In the genomic region with DNA sequence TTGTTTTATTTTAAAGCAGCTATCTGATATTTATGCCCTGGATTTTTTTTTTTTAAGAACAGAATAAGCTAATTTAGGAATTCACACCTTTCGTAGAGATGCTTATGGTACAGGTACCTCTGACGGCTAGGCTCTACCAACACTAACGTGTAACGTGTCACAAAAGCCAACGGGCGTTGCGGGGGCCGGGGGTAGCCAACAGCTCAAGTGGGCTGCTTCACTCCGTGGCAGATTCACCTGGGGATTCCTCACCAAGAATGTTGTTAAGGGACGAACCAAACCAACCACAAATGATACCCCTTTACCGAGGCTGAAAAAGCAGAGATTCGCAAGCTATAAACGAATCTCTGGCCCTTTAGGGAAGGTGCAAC, we compare ENCODE assay signal across 8 cellular contexts. TPM values are rescaled to one million over a fixed set of nuclear protein-coding genes. Genes with fewer than 3 reads are reported as not detected.
DNase-seq lines count a peak whose midpoint lies in the region; ATAC-seq, FAIRE-seq and TF ChIP-seq lines count a peak whose summit lies in the region.

No MANE protein-coding gene starts in this region.

- no peaks in the 10 kb centered on the region for H4K20me1 ChIP-seq in keratinocyte (ENCODE audit: control insufficient read depth, extremely low read depth, insufficient read depth, low read length)

- H3K4me3 ChIP-seq in AG04450 (ENCODE audit: low read depth, low read length) (peak overlapping the region; percentile 84), keratinocyte (ENCODE audit: control insufficient read depth in 2 of 3, extremely low read depth in 1 of 3, insufficient read depth in 2 of 3, low read depth in 1 of 3, low read length in 3 of 3) (peak overlapping the region; percentile 85 to 92 (median 87))

- FAIRE-seq in keratinocyte (lab: Jason Lieb, UNC), result no peak

- H3K27me3 Mint-ChIP-seq in activated naive CD4-positive, alpha-beta T cell treated with anti-CD3 and anti-CD28 coated beads, Interleukin-2, amount 50 U/mL, for 24 hours, result no peaks in the 10 kb centered on the region
- H3K27me3 Mint-ChIP-seq in stimulated activated memory B cell treated with anti-CD40 and anti-IgM and Interleukin-4, amounts not matched to agents 10 μg/mL and 1 μg/mL and 100 μg/mL, for 72 hours, result no peaks in the 10 kb centered on the region

- H3K4me1 ChIP-seq in keratinocyte (ENCODE audit: control insufficient read depth, extremely low read depth, insufficient read depth, low read length), result peaks cover 21% of the 10 kb centered on the region

- peak overlapping the region; percentile 87 for H2AFZ ChIP-seq in keratinocyte (ENCODE audit: control insufficient read depth, low read length)

- peak overlapping the region; percentile 94 for H3K4me2 ChIP-seq in keratinocyte (ENCODE audit: control insufficient read depth, extremely low read depth, insufficient read depth, low read depth, low read length)

- peak overlapping the region; percentile 84 for H3K27ac Mint-ChIP-seq in activated naive CD4-positive, alpha-beta T cell treated with anti-CD3 and anti-CD28 coated beads, Interleukin-2, amount 50 U/mL, for 24 hours
- H3K27ac Mint-ChIP-seq in stimulated activated memory B cell treated with anti-CD40 and anti-IgM and Interleukin-4, amounts not matched to agents 10 μg/mL and 1 μg/mL and 100 μg/mL, for 72 hours, result peak overlapping the region; percentile 92

- peaks cover 58% of the 10 kb centered on the region for H3K4me1 Mint-ChIP-seq in activated naive CD4-positive, alpha-beta T cell treated with anti-CD3 and anti-CD28 coated beads, Interleukin-2, amount 50 U/mL, for 24 hours
- peaks cover 56% of the 10 kb centered on the region for H3K4me1 Mint-ChIP-seq in stimulated activated memory B cell treated with anti-CD40 and anti-IgM and Interleukin-4, amounts not matched to agents 10 μg/mL and 1 μg/mL and 100 μg/mL, for 72 hours

- H3K9me3 ChIP-seq in AG04450 (ENCODE audit: control insufficient read depth, insufficient read depth, low read length) (no peaks in the 10 kb centered on the region; the same call in 1 of the 2 replicates), keratinocyte (ENCODE audit: control insufficient read depth, low read depth, low read length) (no peaks in the 10 kb centered on the region)

- H3K9ac ChIP-seq in keratinocyte (ENCODE audit: control insufficient read depth, extremely low read depth, insufficient read depth, low read length), result peak overlapping the region; percentile 97

- H3K27ac ChIP-seq in AG04450 (ENCODE audit: low read depth, low read length) (no peak overlapping the region), keratinocyte (ENCODE audit: control insufficient read depth, insufficient read depth, low read length) (peak overlapping the region; percentile 91)

- POLR2A ChIA-PET in AG04450 (lab: Yijun Ruan, JAX), result no interaction called here

- peaks cover 2% of the 10 kb centered on the region for H3K9me1 ChIP-seq in keratinocyte (ENCODE audit: control insufficient read depth, extremely low read depth, insufficient read depth, low read length)

- ATAC-seq in stimulated activated memory B cell treated with anti-CD40 and anti-IgM and Interleukin-4, amounts not matched to agents 10 μg/mL and 1 μg/mL and 100 μg/mL, for 72 hours, result no peak
- no peak for ATAC-seq in GM18502 (IDR thresholded peaks at IDR 0.05; ENCODE audit: poor library complexity, unreplicated experiment)

- H3K79me2 ChIP-seq in keratinocyte (ENCODE audit: control insufficient read depth, insufficient read depth, low read length), result peaks cover 36% of the 10 kb centered on the region

- CTCF ChIA-PET in AG04450 (lab: Charles Lee), result interaction anchor here (0.6 to 1.9 kb wide), 2 partner anchors 402 to 1133 kb away, joined by 3 to 6 read pairs; no protein-coding TSS in a partner anchor

- H3K27me3 ChIP-seq in AG04450 (ENCODE audit: control insufficient read depth, insufficient read depth, low read length) (no peaks in the 10 kb centered on the region), keratinocyte (ENCODE audit: control insufficient read depth, extremely low read depth, insufficient read depth, low read length) (no peaks in the 10 kb centered on the region)

- peaks cover 1% of the 10 kb centered on the region for H3K36me3 Mint-ChIP-seq in activated naive CD4-positive, alpha-beta T cell treated with anti-CD3 and anti-CD28 coated beads, Interleukin-2, amount 50 U/mL, for 24 hours
- H3K36me3 Mint-ChIP-seq in stimulated activated memory B cell treated with anti-CD40 and anti-IgM and Interleukin-4, amounts not matched to agents 10 μg/mL and 1 μg/mL and 100 μg/mL, for 72 hours, result no peaks in the 10 kb centered on the region

- dilution Hi-C loops in keratinocyte (cut with MboI; ENCODE audit: extremely low pct_ligation_motif_present, low sequenced_read_pairs), result no loop called here

- H3K4me3 Mint-ChIP-seq in activated naive CD4-positive, alpha-beta T cell treated with anti-CD3 and anti-CD28 coated beads, Interleukin-2, amount 50 U/mL, for 24 hours, result peak overlapping the region; percentile 92
- H3K4me3 Mint-ChIP-seq in stimulated activated memory B cell treated with anti-CD40 and anti-IgM and Interleukin-4, amounts not matched to agents 10 μg/mL and 1 μg/mL and 100 μg/mL, for 72 hours, result peak overlapping the region; percentile 86

- H3K9me3 Mint-ChIP-seq in activated naive CD4-positive, alpha-beta T cell treated with anti-CD3 and anti-CD28 coated beads, Interleukin-2, amount 50 U/mL, for 24 hours, result no peaks in the 10 kb centered on the region
- no peaks in the 10 kb centered on the region for H3K9me3 Mint-ChIP-seq in stimulated activated memory B cell treated with anti-CD40 and anti-IgM and Interleukin-4, amounts not matched to agents 10 μg/mL and 1 μg/mL and 100 μg/mL, for 72 hours

- DNase-seq in AG04450 (ENCODE audit: low read depth, low spot score) (no peak), HK-2 (ENCODE audit: unreplicated experiment) (peak; percentile 4), keratinocyte (ENCODE audit: low read depth, low spot score) (no peak), DMS153 treated with DMSO at 0.1 percent for 48 hours (lab: John Stamatoyannopoulos, UW; ENCODE audit: unreplicated experiment) (no peak), superior temporal gyrus (ENCODE audit: extremely low spot score) (no peak)

- TF ChIP-seq CTCF in AG04450 (IDR thresholded peaks at IDR 0.05; ENCODE audit: low read depth, low read length) (no peak), keratinocyte (optimal IDR thresholded peaks at IDR 0.05 in 1 of 3, IDR thresholded peaks at IDR 0.05 in 1 of 3, conservative IDR thresholded peaks at IDR 0.05 in 1 of 3; ENCODE audit: extremely low read depth in 1 of 3, insufficient read depth in 2 of 3, low read length in 3 of 3) (no peak)

- no peaks in the 10 kb centered on the region for H3K36me3 ChIP-seq in keratinocyte (ENCODE audit: control insufficient read depth in 2 of 2, extremely low read depth in 1 of 2, insufficient read depth in 2 of 2, low read length in 2 of 2)

RNA-seq across cellular contexts. Expression of a gene that starts 1.0 kb away (rescaled TPM):
- polyA plus RNA-seq in AG04450 (2011; rRNA removed), result 10.9 and 14.1 TPM in 2 replicates
- 24.4 and 27.6 TPM in 2 replicates for polyA minus RNA-seq in AG04450 (2011; rRNA and poly(A)+ RNA removed)
- polyA plus RNA-seq in keratinocyte, result 25.2 to 27.7 TPM (median 26.9 TPM) in 3 replicates
- polyA plus RNA-seq in keratinocyte (2011; ENCODE audit: low read depth), result 155 TPM
- polyA plus RNA-seq in keratinocyte (2011; cell fraction: cytosol; rRNA removed), result 16.8 and 27.4 TPM in 2 replicates
- polyA plus RNA-seq in keratinocyte (2011; cell fraction: nucleus; rRNA removed), result 29.0 and 35.0 TPM in 2 replicates
- 16.6 and 18.4 TPM in 2 replicates for polyA plus RNA-seq in keratinocyte (2012; ENCODE audit: low replicate concordance)
- 23.7 to 41.2 TPM (median 39.7 TPM) in 3 replicates for polyA minus RNA-seq in keratinocyte
- polyA minus RNA-seq in keratinocyte (2011; cell fraction: cytosol; rRNA and poly(A)+ RNA removed), result 25.9 TPM
- polyA minus RNA-seq in keratinocyte (2011; cell fraction: nucleus; rRNA and poly(A)+ RNA removed), result 32.2 and 52.0 TPM in 2 replicates
